ENCODE assay signal across 25 cellular contexts in genomic region chr5:74722271-74722670, GRCh38.
"Had no signal": no experiment of that assay in that cellular context is flagged by ENCODE, and none has a peak within 500 bp of the region (broad histone marks: within the 10 kb centered on the region; RNA-seq: fewer than 3 reads in every experiment).

No MANE protein-coding gene starts in this region.

- H3K9me3 Mint-ChIP-seq: dendritic cell treated with granulocyte-macrophage colony-stimulating factor and Interleukin-4, amounts not matched to agents 40 ng/mL and 50 ng/mL, for 4 days; naive B cell; nephron; stimulated activated memory B cell treated with anti-CD40 and anti-IgM and Interleukin-4, amounts not matched to agents 10 μg/mL and 1 μg/mL and 100 μg/mL, for 72 hours; stimulated activated naive CD8-positive, alpha-beta T cell treated with anti-CD3 and anti-CD28 coated beads, Interleukin-15, Interleukin-2, amounts not matched to agents 100 ng/mL and 50 ng/mL, for 24 hours had no signal

- H3K27ac Mint-ChIP-seq: dendritic cell treated with granulocyte-macrophage colony-stimulating factor and Interleukin-4, amounts not matched to agents 40 ng/mL and 50 ng/mL, for 4 days; nephron; stimulated activated memory B cell treated with anti-CD40 and anti-IgM and Interleukin-4, amounts not matched to agents 10 μg/mL and 1 μg/mL and 100 μg/mL, for 72 hours; stimulated activated naive CD8-positive, alpha-beta T cell treated with anti-CD3 and anti-CD28 coated beads, Interleukin-15, Interleukin-2, amounts not matched to agents 100 ng/mL and 50 ng/mL, for 24 hours had no signal

- H3K27me3 ChIP-seq: hepatocyte, spleen, tibial artery, upper lobe of left lung, uterus had no signal

- H3K27ac ChIP-seq: hepatocyte, left ventricle myocardium inferior, lower lobe of right lung, parathyroid adenoma, prostate gland, spleen, tibial artery, uterus had no signal

- H3K4me1 ChIP-seq: left ventricle myocardium inferior, lower lobe of right lung, parathyroid adenoma, prostate gland, spleen, tibial artery, upper lobe of left lung, uterus had no signal

- ATAC-seq: left cardiac atrium; lower lobe of right lung; sciatic nerve; stimulated activated memory B cell treated with anti-CD40 and anti-IgM and Interleukin-4, amounts not matched to agents 10 μg/mL and 1 μg/mL and 100 μg/mL, for 72 hours had no signal

- DNase-seq: erythroblast; foreskin melanocyte; head of caudate nucleus; kidney; left cardiac atrium; left ventricle myocardium inferior; lower lobe of right lung; mesendoderm; naive B cell; occipital lobe; spleen; stimulated activated CD4-positive, alpha-beta T cell treated with anti-CD3 and anti-CD28 coated beads, Interleukin-15, amount 100 ng/mL, for 24 hours; stimulated activated CD4-positive, alpha-beta T cell treated with anti-CD3 and anti-CD28 coated beads, Interleukin-1b, Interleukin-23, amount 100 ng/mL, for 48 hours; stimulated activated CD4-positive, alpha-beta T cell treated with anti-CD3 and anti-CD28 coated beads, Interleukin-4, amount 100 ng/mL, for 24 hours; tibial artery; upper lobe of left lung; uterus had no signal

- H3K4me3 Mint-ChIP-seq: dendritic cell treated with granulocyte-macrophage colony-stimulating factor and Interleukin-4, amounts not matched to agents 40 ng/mL and 50 ng/mL, for 4 days; naive B cell; nephron; stimulated activated memory B cell treated with anti-CD40 and anti-IgM and Interleukin-4, amounts not matched to agents 10 μg/mL and 1 μg/mL and 100 μg/mL, for 72 hours; stimulated activated naive CD8-positive, alpha-beta T cell treated with anti-CD3 and anti-CD28 coated beads, Interleukin-15, Interleukin-2, amounts not matched to agents 100 ng/mL and 50 ng/mL, for 24 hours had no signal

- H3K9me3 ChIP-seq: left ventricle myocardium inferior, lower lobe of right lung, prostate gland, spleen, tibial artery, upper lobe of left lung, uterus had no signal

- H3K4me3 ChIP-seq: hepatocyte, left ventricle myocardium inferior, lower lobe of right lung, prostate gland, spleen, tibial artery, upper lobe of left lung, uterus had no signal

- H3K4me1 Mint-ChIP-seq: naive B cell; nephron; stimulated activated memory B cell treated with anti-CD40 and anti-IgM and Interleukin-4, amounts not matched to agents 10 μg/mL and 1 μg/mL and 100 μg/mL, for 72 hours had no signal

- H3K36me3 ChIP-seq: prostate gland, uterus had no signal

- H3K27me3 Mint-ChIP-seq: dendritic cell treated with granulocyte-macrophage colony-stimulating factor and Interleukin-4, amounts not matched to agents 40 ng/mL and 50 ng/mL, for 4 days; naive B cell; stimulated activated memory B cell treated with anti-CD40 and anti-IgM and Interleukin-4, amounts not matched to agents 10 μg/mL and 1 μg/mL and 100 μg/mL, for 72 hours; stimulated activated naive CD8-positive, alpha-beta T cell treated with anti-CD3 and anti-CD28 coated beads, Interleukin-15, Interleukin-2, amounts not matched to agents 100 ng/mL and 50 ng/mL, for 24 hours had no signal

- FAIRE-seq: kidney had no signal
